Comparison of ENCODE assay signal across 8 cellular contexts in genomic region chr19:47512183-47512947, GRCh38. TPM values are rescaled to one million over a fixed set of nuclear protein-coding genes. Genes with fewer than 3 reads are reported as not detected.
A peak's percentile ranks its signal among the peaks of the same experiment; 100 is the strongest.
DNase-seq lines count a peak whose midpoint lies in the region; TF ChIP-seq lines count a peak whose summit lies in the region.

No MANE protein-coding gene starts in this region.

- no peak for TF ChIP-seq CTCF in AG04450 (IDR thresholded peaks at IDR 0.05; ENCODE audit: low read depth, low read length)
- no peak for TF ChIP-seq CTCF in HL-60 (IDR thresholded peaks at IDR 0.05; ENCODE audit: insufficient read depth, low read length)
- TF ChIP-seq CTCF in breast epithelium (IDR thresholded peaks at IDR 0.05), result no peak

- peaks cover 6% of the 10 kb centered on the region; the same call in 1 of the 2 replicates for H3K9me3 ChIP-seq in AG04450 (ENCODE audit: control insufficient read depth, insufficient read depth, low read length)
- no peaks in the 10 kb centered on the region for H3K9me3 ChIP-seq in breast epithelium
- no peaks in the 10 kb centered on the region for H3K9me3 ChIP-seq in mucosa of rectum (ENCODE audit: control insufficient read depth in 2 of 2, low read length in 2 of 2)

- peak overlapping the region; percentile 79 to 100 for H3K9ac ChIP-seq in mucosa of rectum (ENCODE audit: low read depth in 1 of 2, low read length in 2 of 2)

- TF ChIP-seq POLR2A in breast epithelium (IDR thresholded peaks at IDR 0.05), result no peak

- DNase-seq in AG04450 (ENCODE audit: low read depth, low spot score), result no peak
- peak in 1 of 2 experiments; percentile 54 for DNase-seq in HL-60 (ENCODE audit: low read depth in 1 of 2, low spot score in 1 of 2)
- peak in 1 of 2 donors; percentile 78 for DNase-seq in breast epithelium (ENCODE audit: low spot score in 2 of 2)
- DNase-seq in NCI-H2107 (lab: John Stamatoyannopoulos, UW), result no peak
- no peak for DNase-seq in ecto neural progenitor cell (ENCODE audit: low spot score)
- DNase-seq in C1 segment of cervical spinal cord (lab: John Stamatoyannopoulos, UW), result no peak
- no peak for DNase-seq in NCI-H1694 (lab: John Stamatoyannopoulos, UW)

- POLR2A ChIA-PET in AG04450 (lab: Yijun Ruan, JAX), result no interaction called here

- peak overlapping the region; percentile 57 for H3K27ac ChIP-seq in AG04450 (ENCODE audit: low read depth, low read length)
- H3K27ac ChIP-seq in HL-60 (replicated peaks), result peak overlapping the region; percentile 34
- H3K27ac ChIP-seq in breast epithelium, result peak overlapping the region; percentile 94 to 99
- peak overlapping the region; percentile 89 to 92 for H3K27ac ChIP-seq in mucosa of rectum (ENCODE audit: low read depth in 2 of 2, low read length in 2 of 2)

- intact Hi-C loops in breast epithelium (cut with DNase I; ENCODE audit: low total_unique reads), result no loop called here

- CTCF ChIA-PET in AG04450 (lab: Charles Lee), result interaction anchor here (0.6 to 1.2 kb wide), 3 partner anchors 29 to 355 kb away, joined by 3 to 4 read pairs (median 4); no protein-coding TSS in a partner anchor

- H3K27me3 ChIP-seq in AG04450 (ENCODE audit: control insufficient read depth, insufficient read depth, low read length) (no peaks in the 10 kb centered on the region), HL-60 (ENCODE audit: insufficient read depth, poor library complexity, severe bottlenecking) (no peaks in the 10 kb centered on the region), breast epithelium (no peaks in the 10 kb centered on the region), mucosa of rectum (ENCODE audit: control insufficient read depth in 2 of 2, insufficient read depth in 2 of 2, low read length in 2 of 2) (no peaks in the 10 kb centered on the region)

- no peaks in the 10 kb centered on the region for H3K36me3 ChIP-seq in breast epithelium
- H3K36me3 ChIP-seq in mucosa of rectum (ENCODE audit: control insufficient read depth in 2 of 2, insufficient read depth in 2 of 2, low read length in 2 of 2), result peaks cover 0 to 8% of the 10 kb centered on the region in 2 donors

- peak overlapping the region; percentile 98 for H3K4me3 ChIP-seq in AG04450 (ENCODE audit: low read depth, low read length)
- H3K4me3 ChIP-seq in HL-60 (replicated peaks; ENCODE audit: insufficient read depth, low read length), result no peak overlapping the region
- H3K4me3 ChIP-seq in breast epithelium, result peak overlapping the region; percentile 86 to 100 (median 97)
- H3K4me3 ChIP-seq in mucosa of rectum (ENCODE audit: low read length in 2 of 2), result peak overlapping the region; percentile 49 to 98

- H3K4me1 ChIP-seq in breast epithelium, result peaks cover 31 to 57% of the 10 kb centered on the region in 2 donors
- peaks cover 35 to 47% of the 10 kb centered on the region in 2 donors for H3K4me1 ChIP-seq in mucosa of rectum (ENCODE audit: control insufficient read depth in 2 of 2, insufficient read depth in 2 of 2, low read length in 2 of 2)

RNA-seq across cellular contexts. Expression of gene NAPA, which starts 2.5 kb away (rescaled TPM):
- 84.1 and 102 TPM in 2 replicates for polyA plus RNA-seq in AG04450 (2011; rRNA removed)
- 110 and 148 TPM in 2 replicates for polyA minus RNA-seq in AG04450 (2011; rRNA and poly(A)+ RNA removed)
- 100 to 1,000 TPM in 1 of 3 donors, 10 to 100 TPM in 2; 82.4 to 117 (median 96.0) TPM for total RNA-seq in breast epithelium

RNA-seq across cellular contexts. Expression of gene KPTN, which starts 28.3 kb away (rescaled TPM):
- 5.7 and 7.4 TPM in 2 replicates for polyA plus RNA-seq in AG04450 (2011; rRNA removed)
- polyA minus RNA-seq in AG04450 (2011; rRNA and poly(A)+ RNA removed), result 5.0 and 5.4 TPM in 2 replicates
- 1 to 10 TPM; 4.6 to 6.6 (median 6.3) TPM for total RNA-seq in breast epithelium

RNA-seq across cellular contexts. Expression of gene SLC8A2, which starts 40.7 kb away (rescaled TPM):
- 0.05 TPM in 1 of 2 replicates, not detected in the other for polyA plus RNA-seq in AG04450 (2011; rRNA removed)
- polyA minus RNA-seq in AG04450 (2011; rRNA and poly(A)+ RNA removed), result 0.52 TPM in 1 of 2 replicates, not detected in the other
- total RNA-seq in breast epithelium, result under 1 TPM in 2 of 3 donors, not detected in 1; under 0.01 to 0.29 TPM

Comparison
In these comparisons a context has a peak if more than half of its experiments do, and no peak if none do; other contexts are left out.
1. H3K27ac ChIP-seq: peak in every context shown above with its lines; median percentile 96 in breast epithelium; 90 in mucosa of rectum; 57 in AG04450; 34 in HL-60.